8 cellular contexts compared by ENCODE assay signal in the genomic region with DNA sequence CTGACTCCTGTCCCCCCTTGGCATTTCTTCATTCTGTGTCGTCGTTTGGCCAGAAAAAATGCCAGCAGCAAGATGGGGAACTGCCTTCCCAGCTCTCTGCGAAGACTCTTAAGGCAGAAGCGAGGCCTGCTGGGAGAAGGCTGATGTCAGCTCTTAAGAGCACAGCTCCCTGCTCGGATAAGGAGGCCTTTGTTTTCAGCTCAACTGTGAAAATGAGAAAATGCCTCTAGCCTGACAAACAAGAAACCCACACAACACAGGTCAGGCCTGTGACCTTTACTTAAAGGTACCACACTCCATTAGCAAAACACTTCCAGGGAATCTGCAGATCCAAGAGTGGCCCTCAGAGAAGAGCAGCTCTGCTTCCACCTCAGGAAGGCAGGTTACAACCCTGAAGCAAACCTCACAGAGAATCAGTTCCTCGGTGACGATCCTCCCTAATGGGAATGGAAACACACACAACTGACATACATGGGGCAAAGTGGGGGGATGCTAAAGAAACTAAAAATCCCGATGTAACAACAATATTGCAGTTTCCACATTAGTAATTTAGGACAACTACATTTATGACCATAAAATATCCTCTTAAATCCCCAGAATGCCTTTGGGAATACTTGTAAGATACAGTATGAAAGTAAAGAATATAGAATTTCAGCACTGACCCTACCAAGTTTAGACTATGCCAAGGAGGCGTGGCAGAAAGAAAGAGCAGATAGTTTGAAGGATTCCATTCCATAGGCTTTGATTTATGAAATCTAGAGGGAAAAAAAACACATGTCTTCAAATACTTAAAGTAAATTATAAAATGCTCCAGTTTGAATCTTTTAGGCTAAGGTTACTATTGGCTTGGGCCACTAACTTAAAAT. TPM values are rescaled to one million over a fixed set of nuclear protein-coding genes. Genes with fewer than 3 reads are reported as not detected.
DNase-seq lines count a peak whose midpoint lies in the region; ATAC-seq and TF ChIP-seq lines count a peak whose summit lies in the region.

No MANE protein-coding gene starts in this region.

- peak; percentile 62 for DNase-seq in HT-29 (ENCODE audit: low spot score)
- DNase-seq in anterior cingulate cortex (lab: John Stamatoyannopoulos, UW): peak in 51 of 58 donors; percentile 36 to 93 (median 76)
- peak; percentile 77 to 94 for DNase-seq in hippocampal formation (lab: John Stamatoyannopoulos, UW)
- peak; percentile 96 for DNase-seq in retinal pigment epithelial cell (ENCODE audit: low read depth)
- no peak for DNase-seq in GM10266 (ENCODE audit: extremely low spot score)
- no peak for DNase-seq in HK-2 (ENCODE audit: unreplicated experiment)

- ATAC-seq in HG02642 (IDR thresholded peaks at IDR 0.05; ENCODE audit: poor library complexity, unreplicated experiment): no peak
- no peak for ATAC-seq in HG03442 (IDR thresholded peaks at IDR 0.05; ENCODE audit: unreplicated experiment)

- TF ChIP-seq CTCF in retinal pigment epithelial cell (conservative IDR thresholded peaks at IDR 0.05; ENCODE audit: low read depth, low read length) (no peak), GM10266 (IDR thresholded peaks at IDR 0.05; ENCODE audit: control insufficient read depth, insufficient read depth, low read depth, missing control alignments) (no peak)

- no peak overlapping the region for H3K4me3 ChIP-seq in retinal pigment epithelial cell (ENCODE audit: low read length)

RNA-seq across cellular contexts. Expression of gene VGLL4, which starts 52.1 kb away (rescaled TPM):
- total RNA-seq in HT-29 (2014; rRNA removed; shearing (Covaris generic)): 25.1 and 28.4 TPM in 2 replicates

Comparison
In these comparisons a context has a peak if more than half of its experiments do, and no peak if none do; other contexts are left out.
1. DNase-seq: peak in HT-29 (single experiment), anterior cingulate cortex (51 of 58), hippocampal formation (2 of 2) and retinal pigment epithelial cell (single experiment); none in GM10266 (single experiment) and HK-2 (single experiment).